ENCODE assay signal across 1 cellular context in genomic region chr15:90934949-90935751, GRCh38.
TF ChIP-seq lines count a peak whose summit lies in the region.

Gene UNC45A (plus strand): TSS chr15:90935285. CDS start chr15:90935325, 40 bp downstream.

TF ChIP-seq in GM12878, 131 proteins besides CTCF, POLR2A, EP300 and RAD21 (continued from another document):
- TF ChIP-seq ZBED1 (IDR thresholded peaks at IDR 0.05; ENCODE audit: borderline replicate concordance) (no peak), NRF1 (conservative IDR thresholded peaks at IDR 0.05; ENCODE audit: low read depth, low read length) (peak; percentile 43), RB1 (IDR thresholded peaks at IDR 0.05; ENCODE audit: borderline replicate concordance) (0 out of 2 replicates have a peak, but pooled peaks have one; percentile 34), HDAC6 (IDR thresholded peaks at IDR 0.05; ENCODE audit: unreplicated experiment) (no peak), NR2C2 (IDR thresholded peaks at IDR 0.05; ENCODE audit: borderline replicate concordance, control insufficient read depth, insufficient read length, low read depth) (no peak), NR2F1 (conservative IDR thresholded peaks at IDR 0.05) (peak; percentile 40; the same call in 1 of the 2 replicates), GATAD2B (conservative IDR thresholded peaks at IDR 0.05; ENCODE audit: low read depth) (peak; percentile 6; the same call in 1 of the 2 replicates), CREM (IDR thresholded peaks at IDR 0.05; ENCODE audit: low read depth) (no peak), CHD4 (IDR thresholded peaks at IDR 0.05) (no peak), EED (IDR thresholded peaks at IDR 0.05; ENCODE audit: low read depth) (0 out of 2 replicates have a peak, but pooled peaks have one; percentile 13), SIX5 (IDR thresholded peaks at IDR 0.05; ENCODE audit: low read depth, low read length, severe bottlenecking) (no peak), NKRF (conservative IDR thresholded peaks at IDR 0.05) (peak; percentile 79), NBN (IDR thresholded peaks at IDR 0.05) (peak; percentile 72; the same call in 1 of the 2 replicates), CBFB (IDR thresholded peaks at IDR 0.05; ENCODE audit: low read depth) (no peak), TBL1XR1 (IDR thresholded peaks at IDR 0.05; ENCODE audit: low read depth, low read length) (no peak), DPF2 (IDR thresholded peaks at IDR 0.05) (0 out of 2 replicates have a peak, but pooled peaks have one; percentile 27), ZNF384 (IDR thresholded peaks at IDR 0.05; ENCODE audit: borderline replicate concordance, low read depth, low read length) (no peak), GABPA (IDR thresholded peaks at IDR 0.05; ENCODE audit: low read depth) (no peak), MEF2B (IDR thresholded peaks at IDR 0.05; ENCODE audit: partially characterized antibody, poor library complexity, severe bottlenecking) (peak; percentile 40), PAX5 (IDR thresholded peaks at IDR 0.05; ENCODE audit: borderline replicate concordance, low read depth, low read length) (no peak), E2F4 (IDR thresholded peaks at IDR 0.05; ENCODE audit: low read depth, low read length) (no peak), SMARCA5 (IDR thresholded peaks at IDR 0.05) (no peak; the same call in 1 of the 2 replicates), BACH1 (IDR thresholded peaks at IDR 0.05; ENCODE audit: borderline replicate concordance) (peak; percentile 41; the same call in 1 of the 2 replicates), ESRRA (IDR thresholded peaks at IDR 0.05; ENCODE audit: low read length) (no peak), IKZF1 (conservative IDR thresholded peaks at IDR 0.05) (0 out of 2 replicates have a peak, but pooled peaks have one; percentile 28), SP1 (IDR thresholded peaks at IDR 0.05; ENCODE audit: low read depth, low read length) (peak; percentile 9), SRF (IDR thresholded peaks at IDR 0.05; ENCODE audit: low read depth in 2 of 2, low read length in 2 of 2) (0 out of 4 replicates have a peak, but pooled peaks of 1 of the 2 experiments have one; percentile 14), MLLT1 (IDR thresholded peaks at IDR 0.05) (peak; percentile 54; the same call in 1 of the 2 replicates), MTA2 (IDR thresholded peaks at IDR 0.05; ENCODE audit: low read depth) (peak; percentile 29; the same call in 1 of the 2 replicates), BHLHE40 (IDR thresholded peaks at IDR 0.05; ENCODE audit: borderline replicate concordance in 1 of 2, low read depth in 2 of 2, low read length in 1 of 2) (peak; percentile 89 to 97; a peak in 3 of 4 replicates), CBX3 (IDR thresholded peaks at IDR 0.05; ENCODE audit: borderline replicate concordance, low read depth) (no peak)
